In genomic region chr1:173445164-173445563, GRCh38 we compare ENCODE assay signal across 1 cellular context.
TF ChIP-seq lines count a peak whose summit lies in the region.

No MANE protein-coding gene starts in this region.

TF ChIP-seq in GM23338, 12 proteins besides CTCF, POLR2A, EP300 and RAD21 (continued from another document):
- TF ChIP-seq ZNF462 (CRISPR knock-in tag; IDR thresholded peaks at IDR 0.05) = no peak
- no peak for TF ChIP-seq NANOG (IDR thresholded peaks at IDR 0.05; ENCODE audit: borderline replicate concordance)
- TF ChIP-seq STAT1 (IDR thresholded peaks at IDR 0.05; ENCODE audit: unreplicated experiment) = no peak
- no peak for TF ChIP-seq ZNF114 (CRISPR knock-in tag; IDR thresholded peaks at IDR 0.05)
- no peak for TF ChIP-seq REST (IDR thresholded peaks at IDR 0.05; ENCODE audit: unreplicated experiment)
- TF ChIP-seq EZH2 (IDR thresholded peaks at IDR 0.05; ENCODE audit: low read depth, unreplicated experiment) = no peak
- TF ChIP-seq CREB1 (CRISPR knock-in tag; IDR thresholded peaks at IDR 0.05; ENCODE audit: low read depth) = no peak
- no peak for TF ChIP-seq ZNF331 (CRISPR knock-in tag; IDR thresholded peaks at IDR 0.05; ENCODE audit: low read depth)
- no peak for TF ChIP-seq ETS1 (IDR thresholded peaks at IDR 0.05)
- TF ChIP-seq EZH2phosphoT487 (IDR thresholded peaks at IDR 0.05; ENCODE audit: unreplicated experiment) = no peak
